1 cellular context compared by ENCODE assay signal in genomic region chr19:15180451-15181390, GRCh38.
TF ChIP-seq lines count a peak whose summit lies in the region.

No MANE protein-coding gene starts in this region.

TF ChIP-seq in HEK293, 187 proteins besides CTCF, POLR2A, EP300 and RAD21 (continued from another document):
- TF ChIP-seq PATZ1 (tag by site-specific recombination; IDR thresholded peaks at IDR 0.05) (peak; percentile 12; the same call in 1 of the 2 replicates), ZBTB8A (tag by site-specific recombination; IDR thresholded peaks at IDR 0.05) (no peak), ZNF701 (tag by site-specific recombination; IDR thresholded peaks at IDR 0.05) (no peak), HOXD13 (CRISPR knock-in tag; IDR thresholded peaks at IDR 0.05; ENCODE audit: borderline replicate concordance) (no peak), OSR2 (tag by site-specific recombination; IDR thresholded peaks at IDR 0.05) (0 out of 2 replicates have a peak, but pooled peaks have one; percentile 21), SP3 (tag by site-specific recombination; IDR thresholded peaks at IDR 0.05) (peak; percentile 91), ZNF544 (tag by site-specific recombination; IDR thresholded peaks at IDR 0.05) (no peak), ZEB2 (tag by site-specific recombination; IDR thresholded peaks at IDR 0.05) (no peak), ZBTB20 (tag by site-specific recombination; IDR thresholded peaks at IDR 0.05) (no peak), BCL11B (tag by site-specific recombination; IDR thresholded peaks at IDR 0.05; ENCODE audit: low read depth) (no peak)
